In the genomic region with DNA sequence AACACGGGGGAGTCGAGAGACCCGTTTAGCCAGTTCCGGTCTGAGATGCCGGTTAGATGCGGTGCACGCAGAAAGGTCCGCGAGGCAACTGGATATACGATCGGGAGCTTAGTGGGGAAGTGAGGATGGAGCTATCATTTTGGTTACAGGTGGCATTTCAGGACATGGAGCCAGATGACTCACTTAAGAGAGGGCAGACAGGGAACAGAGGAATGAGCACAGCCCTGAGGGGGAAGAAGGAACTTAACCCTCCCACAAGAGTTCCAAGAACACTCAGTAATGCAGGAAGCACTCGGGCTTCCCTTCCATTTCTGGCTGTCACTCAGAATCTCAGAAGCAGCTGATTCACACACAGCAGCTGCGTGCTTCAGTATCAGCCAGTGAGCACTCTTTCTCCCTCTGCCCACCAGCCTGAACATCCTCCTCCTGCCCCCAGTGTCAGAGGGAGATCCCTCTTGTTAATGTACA, we compare ENCODE assay signal across 12 cellular contexts. TPM values are rescaled to one million over a fixed set of nuclear protein-coding genes. Genes with fewer than 3 reads are reported as not detected.
DNase-seq lines count a peak whose midpoint lies in the region; ATAC-seq and TF ChIP-seq lines count a peak whose summit lies in the region.
"Had no signal": no experiment of that assay in that cellular context is flagged by ENCODE, and none has a peak within 500 bp of the region (broad histone marks: within the 10 kb centered on the region; RNA-seq: fewer than 3 reads in every experiment).

No MANE protein-coding gene starts in this region.

- H3K27ac ChIP-seq in RWPE2 (ENCODE audit: poor library complexity, severe bottlenecking), result no peak overlapping the region
- no peak overlapping the region for H3K27ac ChIP-seq in fibroblast of lung (ENCODE audit: insufficient read depth, low read length)
- H3K27ac ChIP-seq in osteoblast (ENCODE audit: low read depth, low read length), result no peak overlapping the region

- H3K27me3 ChIP-seq in RWPE2 (ENCODE audit: insufficient read depth, poor library complexity, severe bottlenecking) (no peaks in the 10 kb centered on the region), fibroblast of lung (ENCODE audit: control insufficient read depth, insufficient read depth, low read length) (no peaks in the 10 kb centered on the region), osteoblast (ENCODE audit: insufficient read depth, low read length) (no peaks in the 10 kb centered on the region)

- H3K9me3 ChIP-seq in RWPE2 (ENCODE audit: severe bottlenecking) (no peaks in the 10 kb centered on the region), fibroblast of lung (ENCODE audit: control insufficient read depth, insufficient read depth, low read depth, low read length) (no peaks in the 10 kb centered on the region), osteoblast (ENCODE audit: low read depth, low read length) (no peaks in the 10 kb centered on the region)

- peak; percentile 76 for DNase-seq in GM03348 (ENCODE audit: low spot score)
- DNase-seq in RWPE2 (ENCODE audit: low spot score), result no peak
- peak; percentile 47 to 93 for DNase-seq in fibroblast of lung (ENCODE audit: low read depth in 2 of 2)
- DNase-seq in osteoblast (ENCODE audit: insufficient read length, low spot score, missing footprints), result peak; percentile 73
- DNase-seq in NCI-H1930 (lab: John Stamatoyannopoulos, UW), result no peak
- no peak for DNase-seq in NOMO-1 treated with DMSO at 0.1 percent for 48 hours (lab: John Stamatoyannopoulos, UW; ENCODE audit: unreplicated experiment)
- DNase-seq: activated effector memory CD4-positive, alpha-beta T cell treated with anti-CD3 and anti-CD28 coated beads, Interleukin-2, amount 50 U/mL, for 16 hours; effector memory CD8-positive, alpha-beta T cell; NCI-H748 treated with DMSO at 0.1 percent for 48 hours; stimulated activated naive CD8-positive, alpha-beta T cell treated with anti-CD3 and anti-CD28 coated beads, Interleukin-15, amount 100 ng/mL, for 72 hours had no signal

- H3K79me2 ChIP-seq in fibroblast of lung (ENCODE audit: control insufficient read depth, insufficient read depth, low read length), result no peaks in the 10 kb centered on the region
- H3K79me2 ChIP-seq in osteoblast (ENCODE audit: insufficient read depth, low read length), result no peaks in the 10 kb centered on the region

- ATAC-seq in RWPE2 (ENCODE audit: low read depth) (peak; percentile 80), GM18870 (IDR thresholded peaks at IDR 0.05; ENCODE audit: unreplicated experiment) (no peak), GM19324 (IDR thresholded peaks at IDR 0.05; ENCODE audit: low FRiP score, unreplicated experiment) (no peak)
- ATAC-seq: effector memory CD8-positive, alpha-beta T cell; stimulated activated naive CD8-positive, alpha-beta T cell treated with anti-CD3 and anti-CD28 coated beads, Interleukin-15, amount 100 ng/mL, for 72 hours had no signal

- H3K9ac ChIP-seq in fibroblast of lung (ENCODE audit: insufficient read depth, low read length), result no peak overlapping the region

- no peaks in the 10 kb centered on the region for H3K36me3 ChIP-seq in RWPE2 (ENCODE audit: low read depth)
- H3K36me3 ChIP-seq in fibroblast of lung (ENCODE audit: control insufficient read depth, insufficient read depth, low read length), result no peaks in the 10 kb centered on the region
- H3K36me3 ChIP-seq in osteoblast (ENCODE audit: insufficient read depth, low read length), result no peaks in the 10 kb centered on the region

- H4K20me1 ChIP-seq in fibroblast of lung (ENCODE audit: control insufficient read depth, extremely low read depth, insufficient read depth, low read length) (no peaks in the 10 kb centered on the region), osteoblast (ENCODE audit: insufficient read depth, low read length) (no peaks in the 10 kb centered on the region)

- H2AFZ ChIP-seq in fibroblast of lung (ENCODE audit: low read length), result no peak overlapping the region
- no peak overlapping the region for H2AFZ ChIP-seq in osteoblast (ENCODE audit: low read length)

- H3K4me1 ChIP-seq in RWPE2 (ENCODE audit: insufficient read depth, poor library complexity, severe bottlenecking) (peaks cover 14% of the 10 kb centered on the region), fibroblast of lung (ENCODE audit: control insufficient read depth, extremely low read depth, insufficient read depth, low read length) (no peaks in the 10 kb centered on the region), osteoblast (ENCODE audit: insufficient read depth, low read length) (no peaks in the 10 kb centered on the region)

- no peak for TF ChIP-seq CTCF in RWPE2 (IDR thresholded peaks at IDR 0.05; ENCODE audit: poor library complexity, severe bottlenecking)
- no peak for TF ChIP-seq CTCF in fibroblast of lung (conservative IDR thresholded peaks at IDR 0.05 in 1 of 2, IDR thresholded peaks at IDR 0.05 in 1 of 2; ENCODE audit: low read depth in 1 of 2, low read length in 2 of 2)
- no peak for TF ChIP-seq CTCF in osteoblast (IDR thresholded peaks at IDR 0.05; ENCODE audit: extremely low read depth, low read depth, low read length)

- H3K4me3 ChIP-seq in RWPE2 (ENCODE audit: severe bottlenecking), result no peak overlapping the region
- no peak overlapping the region for H3K4me3 ChIP-seq in fibroblast of lung (replicated peaks in 1 of 4; ENCODE audit: control extremely low read depth in 1 of 4, insufficient read depth in 1 of 4, low read depth in 3 of 4, low read length in 4 of 4)
- H3K4me3 ChIP-seq in osteoblast (ENCODE audit: insufficient read depth, low read length), result no peak overlapping the region

- H3K4me2 ChIP-seq in fibroblast of lung (ENCODE audit: extremely low read depth, insufficient read depth, low read length), result no peak overlapping the region
- H3K4me2 ChIP-seq in osteoblast (ENCODE audit: insufficient read depth, low read length), result no peak overlapping the region

RNA-seq across cellular contexts. Expression of a gene that starts 34.9 kb away (rescaled TPM):
- 1.5 and 2.3 TPM in 2 replicates for total RNA-seq in fibroblast of lung
- polyA plus RNA-seq in fibroblast of lung, result 0.38 and 1.0 TPM in 2 replicates
- polyA plus RNA-seq in fibroblast of lung (2012), result 0.46 and 0.48 TPM in 2 replicates
- 0.90 TPM in 1 of 2 replicates, not detected in the other for polyA minus RNA-seq in fibroblast of lung (ENCODE audit: low replicate concordance)
- 1.8 and 2.9 TPM in 2 replicates for total RNA-seq in osteoblast

Comparison
In these comparisons a context has a peak if more than half of its experiments do, and no peak if none do; other contexts are left out.
1. DNase-seq: peak in GM03348 (single experiment), fibroblast of lung (2 of 2) and osteoblast (single experiment); none in RWPE2 (single experiment), NCI-H1930 (0 of 2) and NOMO-1 treated with DMSO at 0.1 percent for 48 hours (single experiment).